Comparison of ENCODE assay signal across 19 cellular contexts in genomic region chr7:96792115-96792514, GRCh38.
"Had no signal": no experiment of that assay in that cellular context is flagged by ENCODE, and none has a peak within 500 bp of the region (broad histone marks: within the 10 kb centered on the region; RNA-seq: fewer than 3 reads in every experiment).

No MANE protein-coding gene starts in this region.

- FAIRE-seq: urothelium cell line had no signal

- H3K27ac ChIP-seq: left ventricle myocardium inferior, ovary, skin epidermis, suprapubic skin, thoracic aorta, tibial artery, upper lobe of right lung had no signal

- ATAC-seq: mucosa of descending colon; naive thymus-derived CD4-positive, alpha-beta T cell; natural killer cell treated with Interleukin-12 subunit alpha and Interleukin-12 subunit beta and Interleukin-15 and Interleukin-18, amount 100 ng/mL, for 72 hours; right cardiac atrium; sciatic nerve; stimulated activated effector memory CD8-positive, alpha-beta T cell treated with anti-CD3 and anti-CD28 coated beads, Interleukin-12 subunit alpha, Interleukin-12 subunit beta, amount 100 ng/mL, for 72 hours; upper lobe of right lung had no signal

- H3K36me3 ChIP-seq: left ventricle myocardium inferior, ovary, suprapubic skin, thoracic aorta, tibial artery, upper lobe of right lung had no signal

- DNase-seq: islet precursor cell; left ventricle myocardium inferior; midbrain; mucosa of descending colon; naive thymus-derived CD4-positive, alpha-beta T cell; ovary; right cardiac atrium; stimulated activated CD4-positive, alpha-beta T cell treated with anti-CD3 and anti-CD28 coated beads, Interleukin-4, amount 100 ng/mL, for 24 hours; stimulated activated naive CD4-positive, alpha-beta T cell; tibial artery; upper lobe of right lung had no signal

- H3K9me3 ChIP-seq: left ventricle myocardium inferior, mucosa of descending colon, ovary, suprapubic skin, thoracic aorta, tibial artery, upper lobe of right lung had no signal

- H3K4me3 ChIP-seq: left ventricle myocardium inferior, lung, mucosa of descending colon, ovary, skin epidermis, suprapubic skin, thoracic aorta, tibial artery, upper lobe of right lung had no signal

- H3K4me1 ChIP-seq: left ventricle myocardium inferior, upper lobe of right lung had no signal

- H3K27me3 ChIP-seq: ovary, tibial artery, upper lobe of right lung had no signal
